ENCODE assay signal across 10 cellular contexts in the genomic region with DNA sequence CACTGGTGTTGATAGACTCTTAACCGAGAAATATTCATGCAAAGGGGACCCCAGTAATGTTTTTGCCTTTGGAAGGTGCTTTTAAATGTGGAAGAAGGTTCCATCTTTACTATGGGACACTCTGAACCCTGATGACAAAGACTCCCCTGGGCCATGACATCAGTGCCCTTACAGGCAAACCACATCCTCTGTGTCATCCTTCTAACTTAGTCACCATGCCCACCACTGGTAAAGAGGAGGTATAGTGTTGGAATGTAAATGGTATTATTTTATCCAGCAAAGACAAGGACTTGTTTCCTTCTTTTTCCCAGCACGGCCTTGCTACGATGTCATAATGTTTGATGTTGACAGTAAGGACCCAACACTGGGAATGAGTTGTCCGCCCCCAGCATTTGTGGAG. TPM values are rescaled to one million over a fixed set of nuclear protein-coding genes. Genes with fewer than 3 reads are reported as not detected.
DNase-seq lines count a peak whose midpoint lies in the region; ATAC-seq and TF ChIP-seq lines count a peak whose summit lies in the region.
"Had no signal": no experiment of that assay in that cellular context is flagged by ENCODE, and none has a peak within 500 bp of the region (broad histone marks: within the 10 kb centered on the region; RNA-seq: fewer than 3 reads in every experiment).

No MANE protein-coding gene starts in this region.

- peak overlapping the region; percentile 21 for H3K27ac Mint-ChIP-seq in stimulated activated naive B cell treated with anti-CD40 and anti-IgM and Interleukin-4, amounts not matched to agents 10 μg/mL and 1 μg/mL and 100 μg/mL, for 72 hours

- peak overlapping the region in 1 of 2 donors; percentile 30 for H3K4me3 Mint-ChIP-seq in stimulated activated naive B cell treated with anti-CD40 and anti-IgM and Interleukin-4, amounts not matched to agents 10 μg/mL and 1 μg/mL and 100 μg/mL, for 72 hours

- no peaks in the 10 kb centered on the region for H3K4me1 ChIP-seq in prostate gland (replicated peaks)

- TF ChIP-seq CTCF in prostate gland (IDR thresholded peaks at IDR 0.05), result no peak

- H3K9me3 ChIP-seq in prostate gland, result no peaks in the 10 kb centered on the region

- no peaks in the 10 kb centered on the region for H3K27me3 ChIP-seq in prostate gland (replicated peaks; ENCODE audit: insufficient read depth)
- H3K27me3 ChIP-seq: cardiac muscle cell had no signal

- no peaks in the 10 kb centered on the region for H3K27me3 Mint-ChIP-seq in stimulated activated naive B cell treated with anti-CD40 and anti-IgM and Interleukin-4, amounts not matched to agents 10 μg/mL and 1 μg/mL and 100 μg/mL, for 72 hours

- no peaks in the 10 kb centered on the region for H3K9me3 Mint-ChIP-seq in stimulated activated naive B cell treated with anti-CD40 and anti-IgM and Interleukin-4, amounts not matched to agents 10 μg/mL and 1 μg/mL and 100 μg/mL, for 72 hours

- intact Hi-C loops in prostate gland (cut with DNase I), result no loop called here

- ATAC-seq in stimulated activated naive B cell treated with anti-CD40 and anti-IgM and Interleukin-4, amounts not matched to agents 10 μg/mL and 1 μg/mL and 100 μg/mL, for 72 hours (replicated peaks), result peak; percentile 84 to 90
- ATAC-seq in HG03442 (IDR thresholded peaks at IDR 0.05; ENCODE audit: unreplicated experiment), result no peak

- H3K27ac ChIP-seq in prostate gland, result no peak overlapping the region
- H3K27ac ChIP-seq: cardiac muscle cell had no signal

- H3K4me1 Mint-ChIP-seq in stimulated activated naive B cell treated with anti-CD40 and anti-IgM and Interleukin-4, amounts not matched to agents 10 μg/mL and 1 μg/mL and 100 μg/mL, for 72 hours, result peaks cover 6 to 8% of the 10 kb centered on the region in 2 donors

- 93% methylated on average over 4 of the region's 4 CpGs for WGBS in prostate gland

- H3K36me3 ChIP-seq in prostate gland, result no peaks in the 10 kb centered on the region

- TF ChIP-seq POLR2A in prostate gland (IDR thresholded peaks at IDR 0.05), result no peak

- peak; percentile 28 for DNase-seq in activated CD4-positive, CD25-positive, alpha-beta regulatory T cell treated with anti-CD3 and anti-CD28 coated beads, Interleukin-2, amount 50 U/mL, for 16 hours (ENCODE audit: low read depth, low spot score)
- no peak for DNase-seq in activated CD4-positive, CD25-positive, alpha-beta regulatory T cell treated with anti-CD3 and anti-CD28 coated beads, Interleukin-2, amount 50 U/mL, for 72 hours
- DNase-seq in activated CD4-positive, alpha-beta T cell treated with anti-CD3 and anti-CD28 coated beads for 48 hours, result peak; percentile 73
- DNase-seq in fibroblast of gingiva (ENCODE audit: low read depth) (peak; percentile 37), prostate gland (ENCODE audit: low spot score) (no peak), nucleus accumbens (lab: John Stamatoyannopoulos, UW) (no peak)
- DNase-seq in stimulated activated naive B cell treated with anti-CD40 and anti-IgM and Interleukin-4, amounts not matched to agents 10 μg/mL and 1 μg/mL and 100 μg/mL, for 72 hours, result no peak
- DNase-seq: NCI-H2171 had no signal

- peaks cover 54 to 79% of the 10 kb centered on the region in 2 donors for H3K36me3 Mint-ChIP-seq in stimulated activated naive B cell treated with anti-CD40 and anti-IgM and Interleukin-4, amounts not matched to agents 10 μg/mL and 1 μg/mL and 100 μg/mL, for 72 hours

- no peak overlapping the region for H3K4me3 ChIP-seq in prostate gland
- H3K4me3 ChIP-seq: cardiac muscle cell had no signal

RNA-seq across cellular contexts. Expression of a gene that starts 12.6 kb away (rescaled TPM):
- total RNA-seq in prostate gland, result 10 to 100 TPM; 25.5 to 49.8 TPM

RNA-seq across cellular contexts. Expression of a gene that starts 47.2 kb away (rescaled TPM):
- total RNA-seq in prostate gland, result 1 to 10 TPM; 2.3 to 5.3 TPM

RNA-seq across cellular contexts. Expression of a gene that starts 52.2 kb away (rescaled TPM):
- 10 to 100 TPM in 1 of 2 donors, 1 to 10 TPM in 1; 8.2 to 17.2 TPM for total RNA-seq in prostate gland

Comparison
In these comparisons a context has a peak if more than half of its experiments do, and no peak if none do; other contexts are left out.
1. DNase-seq: peak in activated CD4-positive, CD25-positive, alpha-beta regulatory T cell treated with anti-CD3 and anti-CD28 coated beads, Interleukin-2, amount 50 U/mL, for 16 hours (single experiment), activated CD4-positive, alpha-beta T cell treated with anti-CD3 and anti-CD28 coated beads for 48 hours (single experiment) and fibroblast of gingiva (single experiment); none in activated CD4-positive, CD25-positive, alpha-beta regulatory T cell treated with anti-CD3 and anti-CD28 coated beads, Interleukin-2, amount 50 U/mL, for 72 hours (single experiment), stimulated activated naive B cell treated with anti-CD40 and anti-IgM and Interleukin-4, amounts not matched to agents 10 μg/mL and 1 μg/mL and 100 μg/mL, for 72 hours (single experiment), prostate gland (single experiment) and nucleus accumbens (0 of 56).